Comparison of ENCODE assay signal across 8 cellular contexts in genomic region chr12:11500861-11501230, GRCh38.
"Had no signal": no experiment of that assay in that cellular context is flagged by ENCODE, and none has a peak within 500 bp of the region (broad histone marks: within the 10 kb centered on the region; RNA-seq: fewer than 3 reads in every experiment).

No MANE protein-coding gene starts in this region.

- H3K9me3 Mint-ChIP-seq: endodermal cell had no signal

- H3K4me3 Mint-ChIP-seq: activated CD4-positive, alpha-beta T cell treated with anti-CD3 and anti-CD28 coated beads, Interleukin-2, amount 10 ng/mL, durations not matched to agents 24 days and 14 days; activated naive CD4-positive, alpha-beta T cell treated with anti-CD3 and anti-CD28 coated beads, Interleukin-2, amount 10 ng/mL, durations not matched to agents 7 days and 5 days; dendritic cell treated with granulocyte-macrophage colony-stimulating factor and Interleukin-4, amounts not matched to agents 40 ng/mL and 50 ng/mL, for 4 days had no signal

- H3K27ac Mint-ChIP-seq: activated CD4-positive, alpha-beta T cell treated with anti-CD3 and anti-CD28 coated beads, Interleukin-2, amount 10 ng/mL, durations not matched to agents 24 days and 14 days; activated naive CD4-positive, alpha-beta T cell treated with anti-CD3 and anti-CD28 coated beads, Interleukin-2, amount 10 ng/mL, durations not matched to agents 7 days and 5 days; dendritic cell treated with granulocyte-macrophage colony-stimulating factor and Interleukin-4, amounts not matched to agents 40 ng/mL and 50 ng/mL, for 4 days; endodermal cell had no signal

- H3K4me1 ChIP-seq: prostate gland, testis, upper lobe of right lung had no signal

- H3K4me3 ChIP-seq: prostate gland, upper lobe of right lung had no signal

- H3K36me3 ChIP-seq: prostate gland, upper lobe of right lung had no signal

- FAIRE-seq: islet of Langerhans had no signal

- H3K27ac ChIP-seq: prostate gland, testis, upper lobe of right lung had no signal

- H3K27me3 ChIP-seq: testis had no signal

- H3K9me3 ChIP-seq: prostate gland, testis, upper lobe of right lung had no signal
